In the genomic region with DNA sequence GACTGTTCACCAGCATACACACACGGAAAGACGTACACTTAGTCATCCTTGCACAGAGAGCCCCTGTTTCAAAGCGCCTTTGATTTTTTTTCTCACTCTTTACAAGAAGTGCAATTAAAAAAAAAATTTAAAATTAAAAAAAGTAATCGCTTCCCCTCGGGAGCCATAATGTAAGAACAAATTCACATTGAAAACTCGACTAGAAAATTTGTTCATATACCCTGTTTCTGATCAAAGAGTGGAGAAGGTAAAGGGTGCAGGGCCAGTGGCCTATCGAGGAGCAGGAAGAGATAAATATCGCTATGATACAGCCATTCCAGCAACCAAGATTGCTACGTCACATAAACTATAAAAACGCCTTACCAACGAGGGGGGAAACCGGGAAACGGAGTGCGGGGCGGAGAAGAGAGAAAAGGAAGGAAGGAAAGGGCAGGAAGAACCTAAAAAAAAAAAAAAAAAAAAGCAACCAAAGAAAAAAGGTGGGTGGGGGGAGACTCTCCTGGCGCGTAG, we compare ENCODE assay signal across 16 cellular contexts. TPM values are rescaled to one million over a fixed set of nuclear protein-coding genes. Genes with fewer than 3 reads are reported as not detected.
DNase-seq lines count a peak whose midpoint lies in the region; ATAC-seq and TF ChIP-seq lines count a peak whose summit lies in the region.
"Had no signal": no experiment of that assay in that cellular context is flagged by ENCODE, and none has a peak within 500 bp of the region (broad histone marks: within the 10 kb centered on the region; RNA-seq: fewer than 3 reads in every experiment).

No MANE protein-coding gene starts in this region.

- peak overlapping the region in 1 of 9 donors; percentile 66 for H3K27ac Mint-ChIP-seq in naive thymus-derived CD4-positive, alpha-beta T cell
- H3K27ac Mint-ChIP-seq: immature natural killer cell; stimulated activated naive CD8-positive, alpha-beta T cell treated with anti-CD3 and anti-CD28 coated beads, Interleukin-15, Interleukin-2, amounts not matched to agents 100 ng/mL and 50 ng/mL, for 24 hours had no signal

- TF ChIP-seq CTCF in heart right ventricle (IDR thresholded peaks at IDR 0.05) = no peak
- TF ChIP-seq CTCF in right atrium auricular region (IDR thresholded peaks at IDR 0.05) = no peak
- TF ChIP-seq CTCF in ovary (IDR thresholded peaks at IDR 0.05) = no peak

- no peaks in the 10 kb centered on the region for H3K36me3 ChIP-seq in heart right ventricle
- H3K36me3 ChIP-seq in right atrium auricular region = no peaks in the 10 kb centered on the region
- H3K36me3 ChIP-seq in ovary = no peaks in the 10 kb centered on the region
- H3K36me3 ChIP-seq in aorta (ENCODE audit: control insufficient read depth in 1 of 2, insufficient read depth in 2 of 2, low read length in 1 of 2) = no peaks in the 10 kb centered on the region
- H3K36me3 ChIP-seq in naive thymus-derived CD4-positive, alpha-beta T cell (ENCODE audit: control insufficient read depth in 2 of 3, insufficient read depth in 3 of 3, low read length in 3 of 3) = no peaks in the 10 kb centered on the region

- 19 to 23% methylated on average over 17 of the region's 17 CpGs for WGBS in heart right ventricle, 2 donors
- 64 to 71% (median 70%) methylated on average over 17 of the region's 17 CpGs for WGBS in ovary, 3 donors
- 32 to 42% methylated on average over 17 of the region's 17 CpGs for WGBS in aorta, 2 donors

- no peaks in the 10 kb centered on the region for H3K9me3 ChIP-seq in heart right ventricle
- no peaks in the 10 kb centered on the region for H3K9me3 ChIP-seq in right atrium auricular region
- no peaks in the 10 kb centered on the region for H3K9me3 ChIP-seq in ovary
- H3K9me3 ChIP-seq in aorta (ENCODE audit: control insufficient read depth, low read length) = no peaks in the 10 kb centered on the region
- no peaks in the 10 kb centered on the region for H3K9me3 ChIP-seq in naive thymus-derived CD4-positive, alpha-beta T cell (ENCODE audit: control insufficient read depth in 2 of 3, low read length in 3 of 3)

- peak overlapping the region in 6 of 10 donors; percentile 19 to 86 (median 52) for H3K27ac ChIP-seq in heart right ventricle
- peak overlapping the region; percentile 66 to 71 for H3K27ac ChIP-seq in right atrium auricular region
- H3K27ac ChIP-seq in ovary = no peak overlapping the region
- peak overlapping the region; percentile 86 to 96 for H3K27ac ChIP-seq in aorta (ENCODE audit: low read depth in 1 of 2, low read length in 2 of 2)
- H3K27ac ChIP-seq in naive thymus-derived CD4-positive, alpha-beta T cell (ENCODE audit: low read depth, low read length) = no peak overlapping the region

- H3K4me3 ChIP-seq in heart right ventricle = peak overlapping the region in 5 of 10 donors; percentile 8 to 45 (median 24)
- peak overlapping the region; percentile 12 to 38 for H3K4me3 ChIP-seq in right atrium auricular region
- H3K4me3 ChIP-seq in ovary = peak overlapping the region; percentile 12
- H3K4me3 ChIP-seq in aorta (ENCODE audit: low read length in 2 of 2) = peak overlapping the region in 1 of 2 donors; percentile 1
- no peak overlapping the region for H3K4me3 ChIP-seq in naive thymus-derived CD4-positive, alpha-beta T cell (ENCODE audit: low read length)

- TF ChIP-seq EP300 in ovary (IDR thresholded peaks at IDR 0.05) = no peak

- H3K4me1 Mint-ChIP-seq in naive thymus-derived CD4-positive, alpha-beta T cell = peaks cover 5 to 15% (median 11%) of the 10 kb centered on the region in 7 donors

- H3K27me3 ChIP-seq in heart right ventricle (peaks cover 29 to 100% (median 100%) of the 10 kb centered on the region in 7 donors), right atrium auricular region (peaks cover 12 to 40% of the 10 kb centered on the region in 2 donors), ovary (peaks cover 3% of the 10 kb centered on the region), aorta (ENCODE audit: control insufficient read depth in 1 of 2, insufficient read depth in 2 of 2, low read length in 1 of 2) (no peaks in the 10 kb centered on the region)
- peaks cover 3 to 14% of the 10 kb centered on the region in 2 donors for H3K27me3 ChIP-seq in naive thymus-derived CD4-positive, alpha-beta T cell (ENCODE audit: control insufficient read depth in 2 of 2, insufficient read depth in 2 of 2, low read length in 2 of 2)

- DNase-seq in heart right ventricle (no peak), left cardiac atrium (no peak), right atrium auricular region (ENCODE audit: low spot score) (no peak), ovary (no peak), aorta (no peak)
- no peak for DNase-seq in naive thymus-derived CD4-positive, alpha-beta T cell
- DNase-seq: amniotic stem cell; GOT3; immature natural killer cell; NCI-H1092 treated with DMSO at 0.1 percent for 48 hours; NCI-H526 treated with DMSO at 0.1 percent for 48 hours; SHP77; stimulated activated CD4-positive, alpha-beta T cell treated with anti-CD3 and anti-CD28 coated beads, Interleukin-4, amount 100 ng/mL, for 1 hour had no signal

- intact Hi-C loops in heart right ventricle (cut with DNase I) (no loop called here), left cardiac atrium (cut with DNase I) (no loop called here), ovary (cut with DNase I) (no loop called here), aorta (cut with DNase I) (no loop called here)
- intact Hi-C loops in naive thymus-derived CD4-positive, alpha-beta T cell (cut with micrococcal nuclease) = no loop called here

- H3K4me1 ChIP-seq in heart right ventricle (peaks cover 0 to 44% (median 5%) of the 10 kb centered on the region in 9 donors), right atrium auricular region (peaks cover 0 to 12% of the 10 kb centered on the region in 2 donors), ovary (ENCODE audit: insufficient read depth) (no peaks in the 10 kb centered on the region), aorta (ENCODE audit: control insufficient read depth in 1 of 2, insufficient read depth in 2 of 2, low read length in 2 of 2) (peaks cover 0 to 6% of the 10 kb centered on the region in 2 donors)
- peaks cover 0 to 1% of the 10 kb centered on the region in 2 donors for H3K4me1 ChIP-seq in naive thymus-derived CD4-positive, alpha-beta T cell (ENCODE audit: control insufficient read depth in 2 of 2, insufficient read depth in 2 of 2, low read length in 2 of 2)

- POLR2A ChIA-PET in naive thymus-derived CD4-positive, alpha-beta T cell (lab: Charles Lee) = no interaction called here

- no peak for TF ChIP-seq POLR2A in ovary (IDR thresholded peaks at IDR 0.05)

- ATAC-seq in heart right ventricle (no peak), left cardiac atrium (no peak), aorta (ENCODE audit: low FRiP score) (no peak), GM19023 (IDR thresholded peaks at IDR 0.05; ENCODE audit: unreplicated experiment) (no peak), HG03354 (IDR thresholded peaks at IDR 0.05; ENCODE audit: poor library complexity, severe bottlenecking, unreplicated experiment) (no peak)
- ATAC-seq in naive thymus-derived CD4-positive, alpha-beta T cell = no peak

- H3K27me3 Mint-ChIP-seq in naive thymus-derived CD4-positive, alpha-beta T cell = peaks cover 37 to 44% (median 42%) of the 10 kb centered on the region in 5 donors

- H3K36me3 Mint-ChIP-seq in naive thymus-derived CD4-positive, alpha-beta T cell = peaks cover 0 to 7% (median 4%) of the 10 kb centered on the region in 5 donors

- no peak overlapping the region for H3K4me3 Mint-ChIP-seq in naive thymus-derived CD4-positive, alpha-beta T cell
- H3K4me3 Mint-ChIP-seq: immature natural killer cell; stimulated activated naive CD8-positive, alpha-beta T cell treated with anti-CD3 and anti-CD28 coated beads, Interleukin-15, Interleukin-2, amounts not matched to agents 100 ng/mL and 50 ng/mL, for 24 hours had no signal

- H3K9me3 Mint-ChIP-seq in naive thymus-derived CD4-positive, alpha-beta T cell = peaks cover 0 to 5% (median 0%) of the 10 kb centered on the region in 11 donors
- H3K9me3 Mint-ChIP-seq: immature natural killer cell; stimulated activated naive CD8-positive, alpha-beta T cell treated with anti-CD3 and anti-CD28 coated beads, Interleukin-15, Interleukin-2, amounts not matched to agents 100 ng/mL and 50 ng/mL, for 24 hours had no signal

- CTCF ChIA-PET in naive thymus-derived CD4-positive, alpha-beta T cell (lab: Charles Lee) = no interaction called here

RNA-seq across cellular contexts. Expression of gene HOXA2, which starts 5.0 kb away (rescaled TPM):
- total RNA-seq in heart right ventricle (under 1 TPM in 2 of 10 donors, not detected in 8; 0.15 to 0.23 TPM), left cardiac atrium (under 1 TPM; 0.13 to 0.38 TPM), right atrium auricular region (under 1 TPM; 0.16 to 0.33 TPM), ovary (1 to 10 TPM in 3 of 7 donors, under 1 TPM in 2, not detected in 2; 0.36 to 9.0 (median 1.1) TPM), aorta (1 to 10 TPM; 1.6 to 4.7 TPM)
- polyA plus RNA-seq in heart right ventricle (under 1 TPM; 0.10 to 0.22 TPM), ovary (1 to 10 TPM in 1 of 2 donors, under 1 TPM in 1; 0.73 to 1.8 TPM), aorta (1 to 10 TPM; 2.3 to 3.6 TPM)
- not detected for total RNA-seq in naive thymus-derived CD4-positive, alpha-beta T cell
- not detected for polyA plus RNA-seq in naive thymus-derived CD4-positive, alpha-beta T cell
- polyA plus RNA-seq: immature natural killer cell had no signal

RNA-seq across cellular contexts. Expression of gene HOXA1, which starts 11.6 kb away (rescaled TPM):
- total RNA-seq in heart right ventricle = under 1 TPM in 2 of 10 donors, not detected in 8; 0.15 to 0.37 TPM
- under 1 TPM in 1 of 2 donors, not detected in 1; 0.07 TPM for polyA plus RNA-seq in heart right ventricle
- total RNA-seq in left cardiac atrium = under 1 TPM; 0.12 to 0.26 TPM
- total RNA-seq in right atrium auricular region = under 1 TPM in 1 of 2 donors, not detected in 1; 0.20 TPM
- 1 to 10 TPM in 3 of 7 donors, under 1 TPM in 4; 0.23 to 1.5 (median 0.62) TPM for total RNA-seq in ovary
- under 1 TPM; 0.45 to 0.88 TPM for polyA plus RNA-seq in ovary
- total RNA-seq in aorta = 1 to 10 TPM; 1.3 to 1.6 TPM
- under 1 TPM; 0.59 to 0.88 TPM for polyA plus RNA-seq in aorta
- total RNA-seq in naive thymus-derived CD4-positive, alpha-beta T cell = 1 to 10 TPM in 1 of 5 experiments, under 1 TPM in 3, not detected in 1; 0.10 to 1.1 (median 0.41) TPM
- under 1 TPM; 0.09 to 0.18 TPM for polyA plus RNA-seq in naive thymus-derived CD4-positive, alpha-beta T cell

RNA-seq across cellular contexts. Expression of gene HOXA4, which starts 23.1 kb away (rescaled TPM):
- total RNA-seq in heart right ventricle (1 to 10 TPM in 1 of 10 donors, under 1 TPM in 5, not detected in 4; 0.20 to 1.1 (median 0.48) TPM), left cardiac atrium (1 to 10 TPM in 1 of 2 donors, under 1 TPM in 1; 0.97 to 1.0 TPM), right atrium auricular region (1 to 10 TPM in 1 of 2 donors, under 1 TPM in 1; 0.59 to 1.2 TPM), ovary (10 to 100 TPM in 2 of 7 donors, 1 to 10 TPM in 3, under 1 TPM in 2; 0.22 to 34.0 (median 2.3) TPM), aorta (10 to 100 TPM in 1 of 2 donors, 1 to 10 TPM in 1; 5.6 to 11.6 TPM)
- polyA plus RNA-seq in heart right ventricle (1 to 10 TPM in 1 of 2 donors, under 1 TPM in 1; 0.59 to 1.2 TPM), ovary (10 to 100 TPM in 1 of 2 donors, 1 to 10 TPM in 1; 6.6 to 12.9 TPM), aorta (10 to 100 TPM in 1 of 2 donors, 1 to 10 TPM in 1; 2.6 to 10.1 TPM)
- not detected for total RNA-seq in naive thymus-derived CD4-positive, alpha-beta T cell
- polyA plus RNA-seq in naive thymus-derived CD4-positive, alpha-beta T cell = under 1 TPM in 1 of 2 donors, not detected in 1; 0.41 TPM

RNA-seq across cellular contexts. Expression of gene HOXA5, which starts 36.0 kb away (rescaled TPM):
- total RNA-seq in heart right ventricle (under 1 TPM in 3 of 10 donors, not detected in 7; 0.21 to 0.95 (median 0.28) TPM), left cardiac atrium (under 1 TPM in 1 of 2 donors, not detected in 1; 0.27 TPM), right atrium auricular region (under 1 TPM; 0.24 to 0.96 TPM), ovary (10 to 100 TPM in 2 of 7 donors, 1 to 10 TPM in 2, under 1 TPM in 3; 0.40 to 29.6 (median 1.4) TPM), aorta (10 to 100 TPM in 1 of 2 donors, 1 to 10 TPM in 1; 8.0 to 11.8 TPM)
- polyA plus RNA-seq in heart right ventricle (under 1 TPM in 1 of 2 donors, not detected in 1; 0.09 TPM), ovary (1 to 10 TPM; 1.8 to 5.6 TPM), aorta (1 to 10 TPM; 1.6 to 2.7 TPM)
- total RNA-seq in naive thymus-derived CD4-positive, alpha-beta T cell = 1 to 10 TPM in 1 of 5 experiments, under 1 TPM in 1, not detected in 3; 0.88 to 2.2 TPM
- not detected for polyA plus RNA-seq in naive thymus-derived CD4-positive, alpha-beta T cell

RNA-seq across cellular contexts. Expression of gene HOXA6, which starts 40.1 kb away (rescaled TPM):
- total RNA-seq in heart right ventricle (not detected), left cardiac atrium (not detected), right atrium auricular region (not detected), ovary (1 to 10 TPM in 3 of 7 donors, under 1 TPM in 4; 0.32 to 4.2 (median 0.43) TPM), aorta (1 to 10 TPM; 6.3 to 7.6 TPM)
- polyA plus RNA-seq in heart right ventricle (not detected), ovary (under 1 TPM in 1 of 2 donors, not detected in 1; 0.29 TPM), aorta (under 1 TPM in 1 of 2 donors, not detected in 1; 0.97 TPM)
- total RNA-seq in naive thymus-derived CD4-positive, alpha-beta T cell = under 1 TPM in 2 of 5 experiments, not detected in 3; 0.32 to 0.49 TPM
- polyA plus RNA-seq in naive thymus-derived CD4-positive, alpha-beta T cell = not detected

Comparison
In these comparisons a context has a peak if more than half of its experiments do, and no peak if none do; other contexts are left out.
1. H3K27ac ChIP-seq: peak in heart right ventricle (6 of 10), right atrium auricular region (2 of 2) and aorta (2 of 2); none in ovary (0 of 2) and naive thymus-derived CD4-positive, alpha-beta T cell (single experiment).